Comparison of ENCODE assay signal across 11 cellular contexts in the genomic region with DNA sequence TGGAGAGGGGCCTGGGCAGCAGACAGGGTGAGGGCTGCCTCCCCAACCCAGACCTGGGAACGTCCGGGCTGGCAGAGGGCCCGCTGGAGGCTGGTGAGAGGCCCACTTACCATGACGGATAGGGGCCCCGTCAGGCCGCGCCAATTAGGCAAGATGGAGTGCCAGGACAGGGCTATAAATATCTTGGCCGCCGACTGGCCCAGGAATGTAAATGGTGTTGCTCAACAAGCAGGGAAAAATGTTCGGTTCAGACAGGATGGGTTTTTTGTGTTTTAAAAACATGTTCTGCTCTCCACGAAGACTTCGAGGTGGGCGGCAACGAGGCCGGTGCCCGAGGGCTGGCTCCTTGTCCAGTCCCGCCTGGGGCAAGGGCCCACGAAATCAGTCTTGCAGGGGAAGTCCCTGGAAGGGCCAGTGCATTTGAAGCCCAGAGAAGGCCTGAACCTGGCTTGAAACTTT. TPM values are rescaled to one million over a fixed set of nuclear protein-coding genes. Genes with fewer than 3 reads are reported as not detected.
DNase-seq lines count a peak whose midpoint lies in the region; ATAC-seq and TF ChIP-seq lines count a peak whose summit lies in the region.
"Had no signal": no experiment of that assay in that cellular context is flagged by ENCODE, and none has a peak within 500 bp of the region (broad histone marks: within the 10 kb centered on the region; RNA-seq: fewer than 3 reads in every experiment).

No MANE protein-coding gene starts in this region.

- TF ChIP-seq POLR2A in upper lobe of left lung (IDR thresholded peaks at IDR 0.05): no peak
- TF ChIP-seq POLR2A in GM18505 (IDR thresholded peaks at IDR 0.05; ENCODE audit: borderline replicate concordance, extremely low read depth, insufficient read depth, insufficient read length): no peak

- H3K27ac ChIP-seq in esophagus (ENCODE audit: low read depth in 2 of 2, low read length in 1 of 2) (peak overlapping the region; percentile 69 to 79), upper lobe of left lung (peak overlapping the region; percentile 13 to 68 (median 47))
- H3K27ac ChIP-seq: foreskin keratinocyte had no signal

- H3K4me1 ChIP-seq in esophagus (ENCODE audit: control insufficient read depth in 2 of 2, insufficient read depth in 2 of 2, low read length in 1 of 2): peaks cover 0 to 4% of the 10 kb centered on the region in 2 donors
- H3K4me1 ChIP-seq in upper lobe of left lung: peaks cover 0 to 6% (median 4%) of the 10 kb centered on the region in 4 donors
- H3K4me1 ChIP-seq: foreskin keratinocyte had no signal

- peak; percentile 27 to 45 for ATAC-seq in upper lobe of left lung (ENCODE audit: low FRiP score in 2 of 2)
- no peak for ATAC-seq in GM18505 (IDR thresholded peaks at IDR 0.05; ENCODE audit: unreplicated experiment)
- no peak for ATAC-seq in HG02870 (IDR thresholded peaks at IDR 0.05; ENCODE audit: unreplicated experiment)
- ATAC-seq in GM21390 (IDR thresholded peaks at IDR 0.05; ENCODE audit: unreplicated experiment): no peak
- ATAC-seq: foreskin keratinocyte had no signal

- H3K9me3 ChIP-seq in esophagus (ENCODE audit: control insufficient read depth in 2 of 2, insufficient read depth in 1 of 2, low read depth in 1 of 2, low read length in 1 of 2): peaks cover 0 to 2% of the 10 kb centered on the region in 2 donors
- peaks cover 0 to 13% (median 8%) of the 10 kb centered on the region in 4 donors for H3K9me3 ChIP-seq in upper lobe of left lung

- H3K36me3 ChIP-seq in esophagus (ENCODE audit: control insufficient read depth in 2 of 2, insufficient read depth in 2 of 2, low read length in 1 of 2) (no peaks in the 10 kb centered on the region), upper lobe of left lung (no peaks in the 10 kb centered on the region)

- no peak for TF ChIP-seq CTCF in upper lobe of left lung (IDR thresholded peaks at IDR 0.05)

- H3K27me3 ChIP-seq in esophagus (ENCODE audit: control insufficient read depth in 1 of 2, insufficient read depth in 2 of 2, low read length in 2 of 2) (no peaks in the 10 kb centered on the region), upper lobe of left lung (no peaks in the 10 kb centered on the region)
- H3K27me3 ChIP-seq: foreskin keratinocyte had no signal

- no peak for TF ChIP-seq EP300 in upper lobe of left lung (IDR thresholded peaks at IDR 0.05)

- peak; percentile 86 for DNase-seq in M059J (ENCODE audit: low read depth)
- peak; percentile 46 for DNase-seq in mucosa of gallbladder (ENCODE audit: low spot score)
- peak; percentile 44 to 83 for DNase-seq in upper lobe of left lung
- no peak for DNase-seq in NCI-H524 treated with DMSO at 0.1 percent for 48 hours (lab: John Stamatoyannopoulos, UW)
- DNase-seq: foreskin keratinocyte; NCI-H1694 treated with DMSO at 0.1 percent for 48 hours; stimulated activated CD4-positive, alpha-beta T cell treated with anti-CD3 and anti-CD28 coated beads, Interleukin-12 subunit alpha, Interleukin-12 subunit beta, amount 100 ng/mL, for 4 hours had no signal

- H3K4me3 ChIP-seq in esophagus (ENCODE audit: low read depth in 1 of 2, low read length in 2 of 2) (no peak overlapping the region), upper lobe of left lung (no peak overlapping the region)

- WGBS in esophagus, 2 donors: 42 to 43% methylated on average over 18 of the region's 18 CpGs
- 58 to 78% methylated on average over 15 to 18 of the region's 18 CpGs for WGBS in upper lobe of left lung, 2 donors

RNA-seq across cellular contexts. Expression of a gene that starts 35.8 kb away (rescaled TPM):
- total RNA-seq in M059J (2014; rRNA removed; shearing (Covaris generic)): 26.2 and 65.2 TPM in 2 replicates
- polyA plus RNA-seq in esophagus: 10 to 100 TPM; 12.6 to 25.7 TPM
- total RNA-seq in mucosa of gallbladder (70.3 TPM), upper lobe of left lung (100 to 1,000 TPM in 5 of 6 donors, 10 to 100 TPM in 1; 24.4 to 582 (median 229) TPM)
- total RNA-seq: foreskin keratinocyte had no signal
- polyA plus RNA-seq: foreskin keratinocyte had no signal

Comparison
In these comparisons a context has a peak if more than half of its experiments do, and no peak if none do; other contexts are left out.
1. ATAC-seq: peak in upper lobe of left lung (2 of 2); none in GM18505 (single experiment), HG02870 (single experiment) and GM21390 (single experiment).